30 cellular contexts compared by ENCODE assay signal in genomic region chr2:235143789-235144188, GRCh38.
"Had no signal": no experiment of that assay in that cellular context is flagged by ENCODE, and none has a peak within 500 bp of the region (broad histone marks: within the 10 kb centered on the region; RNA-seq: fewer than 3 reads in every experiment).

No MANE protein-coding gene starts in this region.

- H3K4me3 Mint-ChIP-seq: immature natural killer cell; naive thymus-derived CD8-positive, alpha-beta T cell; nephron; neural crest cell; stimulated activated naive B cell treated with anti-CD40 and anti-IgM and Interleukin-4, amounts not matched to agents 10 μg/mL and 1 μg/mL and 100 μg/mL, for 72 hours had no signal

- H3K27ac ChIP-seq: left lung, lower lobe of right lung, neutrophil, ovary, right atrium auricular region, right lobe of liver, skin epidermis, stomach, testis, thyroid gland, upper lobe of right lung had no signal

- H3K4me1 ChIP-seq: left lung, lower lobe of right lung, right atrium auricular region, right lobe of liver, stomach, testis, thyroid gland, upper lobe of right lung had no signal

- H3K4me3 ChIP-seq: left lung, lower lobe of right lung, mucosa of descending colon, ovary, right atrium auricular region, right lobe of liver, skin epidermis, stomach, testis, thyroid gland, transverse colon, upper lobe of right lung had no signal

- H3K4me1 Mint-ChIP-seq: immature natural killer cell; naive thymus-derived CD8-positive, alpha-beta T cell; nephron; stimulated activated naive B cell treated with anti-CD40 and anti-IgM and Interleukin-4, amounts not matched to agents 10 μg/mL and 1 μg/mL and 100 μg/mL, for 72 hours had no signal

- H3K9me3 Mint-ChIP-seq: immature natural killer cell; naive thymus-derived CD8-positive, alpha-beta T cell; nephron; neural crest cell had no signal

- H3K9me3 ChIP-seq: left lung, lower lobe of right lung, mucosa of descending colon, neutrophil, ovary, right atrium auricular region, right lobe of liver, stomach, testis, thyroid gland, transverse colon, upper lobe of right lung had no signal

- H3K27me3 ChIP-seq: left lung, neutrophil, ovary, right atrium auricular region, right lobe of liver, testis, thyroid gland, transverse colon, upper lobe of right lung had no signal

- H3K36me3 ChIP-seq: left lung, lower lobe of right lung, neutrophil, ovary, right atrium auricular region, right lobe of liver, stomach, thyroid gland, transverse colon, upper lobe of right lung had no signal

- DNase-seq: hypothalamus; immature natural killer cell; kidney; left colon; left lung; lower lobe of right lung; mesendoderm; midbrain; mucosa of descending colon; naive thymus-derived CD8-positive, alpha-beta T cell; occipital lobe; ovary; stimulated activated CD4-positive, alpha-beta T cell treated with anti-CD3 and anti-CD28 coated beads, Interleukin-12 subunit alpha, Interleukin-12 subunit beta, amount 100 ng/mL, for 4 hours; stimulated activated CD4-positive, alpha-beta T cell treated with anti-CD3 and anti-CD28 coated beads, Interleukin-15, amount 100 ng/mL, for 24 hours; stimulated activated CD4-positive, alpha-beta T cell treated with anti-CD3 and anti-CD28 coated beads, Interleukin-2, amount 100 ng/mL, for 24 hours; stimulated activated CD4-positive, alpha-beta T cell treated with anti-CD3 and anti-CD28 coated beads, Interleukin-4, amount 100 ng/mL, for 1 hour; stimulated activated naive B cell treated with anti-CD40 and anti-IgM and Interleukin-4, amounts not matched to agents 10 μg/mL and 1 μg/mL and 100 μg/mL, for 72 hours; stimulated activated naive CD8-positive, alpha-beta T cell treated with anti-CD3 and anti-CD28 coated beads, Interleukin-15, Interleukin-2, amounts not matched to agents 100 U/mL and 50 U/mL, for 24 hours; stomach; testis; thyroid gland; transverse colon; upper lobe of right lung had no signal

- ATAC-seq: left colon; left lung; lower lobe of right lung; mucosa of descending colon; naive thymus-derived CD8-positive, alpha-beta T cell; right lobe of liver; stimulated activated naive B cell treated with anti-CD40 and anti-IgM and Interleukin-4, amounts not matched to agents 10 μg/mL and 1 μg/mL and 100 μg/mL, for 72 hours; stimulated activated naive CD8-positive, alpha-beta T cell treated with anti-CD3 and anti-CD28 coated beads, Interleukin-15, Interleukin-2, amounts not matched to agents 100 U/mL and 50 U/mL, for 24 hours; upper lobe of right lung had no signal

- H3K27ac Mint-ChIP-seq: immature natural killer cell; naive thymus-derived CD8-positive, alpha-beta T cell; nephron; progenitor cell of endocrine pancreas; stimulated activated naive B cell treated with anti-CD40 and anti-IgM and Interleukin-4, amounts not matched to agents 10 μg/mL and 1 μg/mL and 100 μg/mL, for 72 hours had no signal

- H3K36me3 Mint-ChIP-seq: immature natural killer cell; naive thymus-derived CD8-positive, alpha-beta T cell; stimulated activated naive B cell treated with anti-CD40 and anti-IgM and Interleukin-4, amounts not matched to agents 10 μg/mL and 1 μg/mL and 100 μg/mL, for 72 hours had no signal
